8 cellular contexts compared by ENCODE assay signal in the genomic region with DNA sequence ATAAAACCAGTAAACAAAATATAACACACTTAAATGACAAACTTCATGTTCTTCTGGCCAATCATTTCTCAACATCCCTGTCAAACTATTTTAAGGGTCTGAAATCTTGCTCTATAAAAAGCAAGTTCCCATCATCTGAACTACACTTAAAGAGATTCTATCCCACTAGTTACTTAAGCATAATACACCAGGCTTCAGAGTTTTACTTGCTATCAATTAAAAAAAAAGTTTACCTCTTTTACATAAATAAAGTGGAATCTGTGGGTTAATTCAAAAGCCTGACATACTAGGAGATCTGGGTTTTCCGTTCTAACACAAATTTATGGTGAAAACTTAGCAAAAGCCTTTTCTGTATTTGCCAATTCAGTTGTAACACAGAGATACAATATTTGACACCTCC. TPM values are rescaled to one million over a fixed set of nuclear protein-coding genes. Genes with fewer than 3 reads are reported as not detected.
A peak's percentile ranks its signal among the peaks of the same experiment; 100 is the strongest.
DNase-seq lines count a peak whose midpoint lies in the region; ATAC-seq, FAIRE-seq and TF ChIP-seq lines count a peak whose summit lies in the region.

No MANE protein-coding gene starts in this region.

- peak overlapping the region; percentile 91 for H3K4me3 Mint-ChIP-seq in activated CD4-positive, alpha-beta T cell treated with anti-CD3 and anti-CD28 coated beads, Interleukin-2, amount 10 ng/mL, durations not matched to agents 24 days and 14 days
- peak overlapping the region; percentile 16 for H3K4me3 Mint-ChIP-seq in stimulated activated memory B cell treated with anti-CD40 and anti-IgM and Interleukin-4, amounts not matched to agents 10 μg/mL and 1 μg/mL and 100 μg/mL, for 72 hours

- no peaks in the 10 kb centered on the region for H3K27me3 ChIP-seq in gastroesophageal sphincter

- H3K27ac ChIP-seq in VCaP (peak overlapping the region; percentile 95), gastroesophageal sphincter (peak overlapping the region; percentile 52 to 98 (median 95))

- TF ChIP-seq POLR2A in gastroesophageal sphincter (IDR thresholded peaks at IDR 0.05): no peak

- peaks cover 44% of the 10 kb centered on the region for H3K4me1 Mint-ChIP-seq in activated CD4-positive, alpha-beta T cell treated with anti-CD3 and anti-CD28 coated beads, Interleukin-2, amount 10 ng/mL, durations not matched to agents 24 days and 14 days
- H3K4me1 Mint-ChIP-seq in stimulated activated memory B cell treated with anti-CD40 and anti-IgM and Interleukin-4, amounts not matched to agents 10 μg/mL and 1 μg/mL and 100 μg/mL, for 72 hours: peaks cover 52% of the 10 kb centered on the region

- H3K4me3 ChIP-seq in gastroesophageal sphincter: peak overlapping the region; percentile 66 to 74

- no peak for FAIRE-seq in frontal cortex (lab: Jason Lieb, UNC)

- TF ChIP-seq EP300 in gastroesophageal sphincter (IDR thresholded peaks at IDR 0.05): no peak

- peak overlapping the region; percentile 43 for H3K27ac Mint-ChIP-seq in activated CD4-positive, alpha-beta T cell treated with anti-CD3 and anti-CD28 coated beads, Interleukin-2, amount 10 ng/mL, durations not matched to agents 24 days and 14 days
- no peak overlapping the region for H3K27ac Mint-ChIP-seq in stimulated activated memory B cell treated with anti-CD40 and anti-IgM and Interleukin-4, amounts not matched to agents 10 μg/mL and 1 μg/mL and 100 μg/mL, for 72 hours

- no peaks in the 10 kb centered on the region for H3K9me3 ChIP-seq in gastroesophageal sphincter

- H3K4me1 ChIP-seq in gastroesophageal sphincter: peaks cover 0 to 75% (median 24%) of the 10 kb centered on the region in 3 donors

- ATAC-seq in gastroesophageal sphincter: no peak
- ATAC-seq in stimulated activated memory B cell treated with anti-CD40 and anti-IgM and Interleukin-4, amounts not matched to agents 10 μg/mL and 1 μg/mL and 100 μg/mL, for 72 hours: no peak

- H3K27me3 Mint-ChIP-seq in activated CD4-positive, alpha-beta T cell treated with anti-CD3 and anti-CD28 coated beads, Interleukin-2, amount 10 ng/mL, durations not matched to agents 24 days and 14 days: no peaks in the 10 kb centered on the region
- no peaks in the 10 kb centered on the region for H3K27me3 Mint-ChIP-seq in stimulated activated memory B cell treated with anti-CD40 and anti-IgM and Interleukin-4, amounts not matched to agents 10 μg/mL and 1 μg/mL and 100 μg/mL, for 72 hours

- 55% methylated on average over 1 of the region's 1 CpG for WGBS in gastroesophageal sphincter (ENCODE audit: low coverage in 1 of 2), 2 donors

- no peaks in the 10 kb centered on the region for H3K9me3 Mint-ChIP-seq in activated CD4-positive, alpha-beta T cell treated with anti-CD3 and anti-CD28 coated beads, Interleukin-2, amount 10 ng/mL, durations not matched to agents 24 days and 14 days
- H3K9me3 Mint-ChIP-seq in stimulated activated memory B cell treated with anti-CD40 and anti-IgM and Interleukin-4, amounts not matched to agents 10 μg/mL and 1 μg/mL and 100 μg/mL, for 72 hours: no peaks in the 10 kb centered on the region

- no peak for DNase-seq in activated CD4-positive, alpha-beta T cell treated with anti-CD3 and anti-CD28 coated beads, Interleukin-2, amount 10 ng/mL, durations not matched to agents 24 days and 14 days
- DNase-seq in activated CD4-positive, alpha-beta T cell treated with anti-CD3 and anti-CD28 coated beads for 48 hours: no peak
- no peak for DNase-seq in frontal cortex (ENCODE audit: low spot score in 2 of 2)
- no peak for DNase-seq in SW 1271 (lab: John Stamatoyannopoulos, UW)
- DNase-seq in cerebellar cortex (ENCODE audit: low spot score): no peak

- TF ChIP-seq CTCF in VCaP (conservative IDR thresholded peaks at IDR 0.05) (no peak), gastroesophageal sphincter (IDR thresholded peaks at IDR 0.05) (no peak)

- peaks cover 0 to 2% of the 10 kb centered on the region in 2 donors for H3K36me3 ChIP-seq in gastroesophageal sphincter

- intact Hi-C loops in activated CD4-positive, alpha-beta T cell treated with anti-CD3 and anti-CD28 coated beads, Interleukin-2, amount 10 ng/mL, durations not matched to agents 24 days and 14 days (cut with micrococcal nuclease): no loop called here

- H3K36me3 Mint-ChIP-seq in activated CD4-positive, alpha-beta T cell treated with anti-CD3 and anti-CD28 coated beads, Interleukin-2, amount 10 ng/mL, durations not matched to agents 24 days and 14 days (ENCODE audit: low read depth): peaks cover 22% of the 10 kb centered on the region
- H3K36me3 Mint-ChIP-seq in stimulated activated memory B cell treated with anti-CD40 and anti-IgM and Interleukin-4, amounts not matched to agents 10 μg/mL and 1 μg/mL and 100 μg/mL, for 72 hours: no peaks in the 10 kb centered on the region

RNA-seq across cellular contexts. Expression of a gene that starts 1.9 kb away (rescaled TPM):
- 69.3 and 78.5 TPM in 2 replicates for total RNA-seq in activated CD4-positive, alpha-beta T cell treated with anti-CD3 and anti-CD28 coated beads, Interleukin-2, amount 10 ng/mL, durations not matched to agents 24 days and 14 days
- 100 to 1,000 TPM in 1 of 4 donors, 10 to 100 TPM in 3; 72.0 to 108 (median 84.7) TPM for total RNA-seq in gastroesophageal sphincter
- 129 TPM for total RNA-seq in frontal cortex
